In the genomic region with DNA sequence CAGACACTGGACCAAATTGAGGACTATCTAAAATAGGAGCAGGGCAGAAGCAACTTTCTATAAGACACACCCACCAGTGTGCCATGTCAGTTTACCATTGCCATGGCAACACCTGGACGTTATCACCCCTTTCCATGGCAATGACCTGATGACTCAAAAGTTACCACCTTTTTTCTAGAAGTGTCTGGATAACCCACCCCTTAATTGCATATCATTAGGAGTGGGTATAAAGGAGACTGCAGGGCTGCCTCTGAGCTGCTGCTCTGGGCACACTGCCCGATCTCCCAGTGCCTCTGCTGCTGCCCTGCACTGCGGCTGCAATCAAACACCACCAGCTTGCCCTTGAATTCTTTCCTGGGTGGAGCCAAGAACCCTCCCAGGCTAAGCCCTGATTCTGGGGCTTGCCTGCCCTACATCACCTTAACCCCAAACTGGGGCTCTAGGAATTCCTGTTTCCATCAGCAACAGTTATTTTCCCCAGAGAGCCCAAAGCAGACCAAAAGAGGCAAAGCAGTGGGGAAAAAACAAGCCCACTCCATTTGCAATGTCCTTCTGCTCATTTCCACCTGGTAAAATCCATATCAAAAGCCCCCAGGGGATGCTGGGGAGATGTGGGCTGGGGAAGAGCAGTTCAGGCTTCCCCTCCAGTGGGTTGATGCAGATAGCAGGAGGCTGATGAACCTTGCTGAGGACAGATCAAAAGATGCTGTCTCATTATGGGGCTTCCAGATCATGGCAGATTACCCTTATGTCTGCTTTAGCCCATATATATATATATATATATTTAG, we compare ENCODE assay signal across 15 cellular contexts.
A peak's percentile ranks its signal among the peaks of the same experiment; 100 is the strongest.
DNase-seq lines count a peak whose midpoint lies in the region; ATAC-seq and TF ChIP-seq lines count a peak whose summit lies in the region.
"Had no signal": no experiment of that assay in that cellular context is flagged by ENCODE, and none has a peak within 500 bp of the region (broad histone marks: within the 10 kb centered on the region; RNA-seq: fewer than 3 reads in every experiment).

No MANE protein-coding gene starts in this region.

- H3K4me3 ChIP-seq in ascending aorta = no peak overlapping the region
- H3K4me3 ChIP-seq: sigmoid colon had no signal

- no peaks in the 10 kb centered on the region for H3K27me3 ChIP-seq in ascending aorta
- H3K27me3 ChIP-seq: sigmoid colon had no signal

- H3K36me3 ChIP-seq in ascending aorta = no peaks in the 10 kb centered on the region
- H3K36me3 ChIP-seq: sigmoid colon had no signal

- peaks cover 13 to 46% of the 10 kb centered on the region in 2 donors for H3K4me1 ChIP-seq in ascending aorta

- no peak for TF ChIP-seq CTCF in ascending aorta (IDR thresholded peaks at IDR 0.05)

- peak overlapping the region; percentile 85 to 88 for H3K27ac ChIP-seq in ascending aorta
- H3K27ac ChIP-seq: 22Rv1, sigmoid colon had no signal

- intact Hi-C loops in ascending aorta (cut with DNase I) = loop anchor here (5.0 kb wide), 2 partner anchors 50 to 70 kb away; no protein-coding TSS in a partner anchor

- DNase-seq in DMS 273 (lab: John Stamatoyannopoulos, UW; ENCODE audit: unreplicated experiment) (peak; percentile 68), DMS 273 treated with DMSO at 0.1 percent for 48 hours (lab: John Stamatoyannopoulos, UW) (no peak), HUDEP-2 (lab: John Stamatoyannopoulos, UW; ENCODE audit: unreplicated experiment in 76 of 76) (peak in 55 of 76 experiments; percentile 4 to 68 (median 31)), ascending aorta (ENCODE audit: low spot score in 2 of 2) (no peak), retina (peak; percentile 51), AG08395 (ENCODE audit: low spot score) (no peak)
- no peak for DNase-seq in stimulated activated CD4-positive, alpha-beta T cell treated with anti-CD3 and anti-CD28 coated beads, Interleukin-4, amount 100 ng/mL, for 24 hours
- DNase-seq: activated CD4-positive, alpha-beta memory T cell treated with anti-CD3 and anti-CD28 coated beads, Interleukin-2, amount 10 ng/mL, durations not matched to agents 7 days and 5 days; activated effector memory CD4-positive, alpha-beta T cell treated with Interleukin-2 at 50 U/mL for 16 hours; natural killer cell; NCI-H2081; PC-3; sigmoid colon had no signal

- ATAC-seq in GM21825 (IDR thresholded peaks at IDR 0.05; ENCODE audit: unreplicated experiment) = no peak
- ATAC-seq: natural killer cell, PC-3 had no signal

- H3K9me3 ChIP-seq in ascending aorta = peaks cover 0 to 3% of the 10 kb centered on the region in 2 donors

Comparison
In these comparisons a context has a peak if more than half of its experiments do, and no peak if none do; other contexts are left out.
1. DNase-seq: peak in DMS 273 (single experiment), HUDEP-2 (55 of 76) and retina (single experiment); none in DMS 273 treated with DMSO at 0.1 percent for 48 hours (single experiment), ascending aorta (0 of 2), AG08395 (single experiment) and stimulated activated CD4-positive, alpha-beta T cell treated with anti-CD3 and anti-CD28 coated beads, Interleukin-4, amount 100 ng/mL, for 24 hours (single experiment).